9 cellular contexts compared by ENCODE assay signal in the genomic region with DNA sequence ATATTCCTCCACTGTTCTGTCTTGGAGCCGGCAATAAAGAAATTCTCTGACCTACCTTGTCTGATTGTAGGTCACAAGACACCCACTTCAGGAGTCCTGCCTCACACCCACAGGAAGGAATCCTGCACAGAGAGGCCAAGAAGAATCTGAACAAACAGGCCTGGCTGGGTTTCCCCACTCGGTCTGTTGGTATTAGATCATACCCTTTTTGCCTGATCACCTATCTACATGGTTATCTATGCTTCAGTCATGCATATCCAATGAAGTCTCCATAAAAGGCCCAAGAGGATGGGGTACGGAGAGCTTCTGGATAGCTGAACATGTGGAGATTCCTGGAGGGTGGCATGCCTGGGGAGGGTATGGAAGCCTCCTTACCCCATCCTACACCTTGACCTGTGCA. TPM values are rescaled to one million over a fixed set of nuclear protein-coding genes. Genes with fewer than 3 reads are reported as not detected.
DNase-seq lines count a peak whose midpoint lies in the region; ATAC-seq and TF ChIP-seq lines count a peak whose summit lies in the region.
"Had no signal": no experiment of that assay in that cellular context is flagged by ENCODE, and none has a peak within 500 bp of the region (broad histone marks: within the 10 kb centered on the region; RNA-seq: fewer than 3 reads in every experiment).

No MANE protein-coding gene starts in this region.

- peak overlapping the region; percentile 5 for H3K4me3 Mint-ChIP-seq in CD8-positive, alpha-beta T cell
- peak overlapping the region; percentile 11 for H3K4me3 Mint-ChIP-seq in activated naive CD4-positive, alpha-beta T cell treated with anti-CD3 and anti-CD28 coated beads, Interleukin-2, amount 50 U/mL, for 24 hours

- RAD21 ChIA-PET in HCT116 (lab: Charles Lee; ENCODE audit: low non-redundant PET in 1 of 2, low total read pairs in 2 of 2, uncharacterized antibody in 2 of 2, unreplicated experiment in 2 of 2), result no interaction called here

- no peaks in the 10 kb centered on the region for H3K27me3 ChIP-seq in CD8-positive, alpha-beta T cell (ENCODE audit: insufficient read depth, low read length)
- H3K27me3 ChIP-seq in HCT116 (ENCODE audit: insufficient read depth, low read length) (no peaks in the 10 kb centered on the region), left lung (no peaks in the 10 kb centered on the region), prostate gland (replicated peaks; ENCODE audit: insufficient read depth) (no peaks in the 10 kb centered on the region)

- POLR2A ChIA-PET in CD8-positive, alpha-beta T cell (lab: Charles Lee), result no interaction called here
- POLR2A ChIA-PET in HCT116 (lab: Charles Lee), result no interaction called here

- H3K4me3 ChIP-seq in CD8-positive, alpha-beta T cell (ENCODE audit: low read depth, low read length), result no peak overlapping the region
- no peak overlapping the region for H3K4me3 ChIP-seq in HCT116 (replicated peaks in 1 of 2; ENCODE audit: low read depth in 1 of 2, low read length in 2 of 2)
- H3K4me3 ChIP-seq in left lung, result no peak overlapping the region
- H3K4me3 ChIP-seq in prostate gland, result no peak overlapping the region

- H3K27ac ChIP-seq in CD8-positive, alpha-beta T cell (ENCODE audit: low read depth, low read length), result no peak overlapping the region
- H3K27ac ChIP-seq in HCT116 (ENCODE audit: low read depth, low read length) (no peak overlapping the region), left lung (peak overlapping the region in 1 of 2 donors; percentile 42), prostate gland (no peak overlapping the region)

- H3K9me3 Mint-ChIP-seq in CD8-positive, alpha-beta T cell, result no peaks in the 10 kb centered on the region
- H3K9me3 Mint-ChIP-seq in activated naive CD4-positive, alpha-beta T cell treated with anti-CD3 and anti-CD28 coated beads, Interleukin-2, amount 50 U/mL, for 24 hours, result no peaks in the 10 kb centered on the region

- no peak for DNase-seq in CD8-positive, alpha-beta T cell
- DNase-seq in HCT116 (ENCODE audit: low read depth, low spot score) (peak; percentile 21), left lung (no peak), prostate gland (ENCODE audit: low spot score) (no peak), A172 (ENCODE audit: low spot score) (no peak), MV-4-11 (lab: John Stamatoyannopoulos, UW) (no peak)
- DNase-seq: NCI-H1694 treated with DMSO at 0.1 percent for 48 hours had no signal

- peaks cover 34% of the 10 kb centered on the region for H3K36me3 Mint-ChIP-seq in CD8-positive, alpha-beta T cell
- peaks cover 7% of the 10 kb centered on the region for H3K36me3 Mint-ChIP-seq in activated naive CD4-positive, alpha-beta T cell treated with anti-CD3 and anti-CD28 coated beads, Interleukin-2, amount 50 U/mL, for 24 hours

- 29% methylated on average over 3 of the region's 3 CpGs for WGBS in prostate gland

- H3K9ac ChIP-seq in HCT116 (ENCODE audit: low read length), result peak overlapping the region; percentile 18

- no peaks in the 10 kb centered on the region for H3K27me3 Mint-ChIP-seq in CD8-positive, alpha-beta T cell (ENCODE audit: low read depth)
- no peaks in the 10 kb centered on the region for H3K27me3 Mint-ChIP-seq in activated naive CD4-positive, alpha-beta T cell treated with anti-CD3 and anti-CD28 coated beads, Interleukin-2, amount 50 U/mL, for 24 hours

- peak overlapping the region; percentile 60 for H3K27ac Mint-ChIP-seq in CD8-positive, alpha-beta T cell
- peak overlapping the region; percentile 90 for H3K27ac Mint-ChIP-seq in activated naive CD4-positive, alpha-beta T cell treated with anti-CD3 and anti-CD28 coated beads, Interleukin-2, amount 50 U/mL, for 24 hours

- no peaks in the 10 kb centered on the region for H3K9me3 ChIP-seq in CD8-positive, alpha-beta T cell (ENCODE audit: low read length)
- H3K9me3 ChIP-seq in HCT116 (ENCODE audit: control insufficient read depth in 1 of 2, insufficient read depth in 1 of 2, low read depth in 1 of 2, low read length in 2 of 2), result no peaks in the 10 kb centered on the region
- H3K9me3 ChIP-seq in left lung, result no peaks in the 10 kb centered on the region
- no peaks in the 10 kb centered on the region for H3K9me3 ChIP-seq in prostate gland

- TF ChIP-seq POLR2A in HCT116 (IDR thresholded peaks at IDR 0.05; ENCODE audit: borderline replicate concordance, extremely low read depth, insufficient read depth, insufficient read length) (no peak), prostate gland (IDR thresholded peaks at IDR 0.05) (no peak)

- H3K79me2 ChIP-seq in HCT116 (ENCODE audit: insufficient read depth, low read length), result peaks cover 95% of the 10 kb centered on the region

- H4K20me1 ChIP-seq in HCT116 (ENCODE audit: insufficient read depth), result no peaks in the 10 kb centered on the region

- no peak for TF ChIP-seq CTCF in CD8-positive, alpha-beta T cell (IDR thresholded peaks at IDR 0.05)
- TF ChIP-seq CTCF in HCT116 (IDR thresholded peaks at IDR 0.05 in 2 of 3, conservative IDR thresholded peaks at IDR 0.05 in 1 of 3; ENCODE audit: borderline replicate concordance in 1 of 3, insufficient read depth in 1 of 3, low read depth in 2 of 3, low read length in 2 of 3) (no peak), left lung (IDR thresholded peaks at IDR 0.05) (no peak), prostate gland (IDR thresholded peaks at IDR 0.05) (no peak)

- BruUV-seq in HCT116 (replicated peaks; lab: Mats Ljungman, UMichigan), result no TSS peak

- TF ChIP-seq RAD21 in HCT116 (IDR thresholded peaks at IDR 0.05; ENCODE audit: low read depth), result no peak

- intact Hi-C loops in CD8-positive, alpha-beta T cell (cut with DNase I, micrococcal nuclease), result no loop called here
- intact Hi-C loops in HCT116 (cut with micrococcal nuclease) (no loop called here), left lung (cut with DNase I) (no loop called here), prostate gland (cut with DNase I) (no loop called here)

- CTCF ChIA-PET in CD8-positive, alpha-beta T cell (lab: Charles Lee), result no interaction called here
- CTCF ChIA-PET in HCT116 (lab: Charles Lee), result no interaction called here

- H3K4me1 ChIP-seq in CD8-positive, alpha-beta T cell (ENCODE audit: insufficient read depth, low read length), result peaks cover 33% of the 10 kb centered on the region
- H3K4me1 ChIP-seq in HCT116 (ENCODE audit: control insufficient read depth in 1 of 2, insufficient read depth in 2 of 2, low read length in 2 of 2), result peaks cover 24 to 78% of the 10 kb centered on the region in 2 experiments
- peaks cover 10 to 95% of the 10 kb centered on the region in 2 donors for H3K4me1 ChIP-seq in left lung
- H3K4me1 ChIP-seq in prostate gland (replicated peaks), result peaks cover 6% of the 10 kb centered on the region

- H2AFZ ChIP-seq in HCT116 (ENCODE audit: low read depth, low read length, poor library complexity, severe bottlenecking), result no peak overlapping the region

- peaks cover 79% of the 10 kb centered on the region for H3K4me1 Mint-ChIP-seq in CD8-positive, alpha-beta T cell (ENCODE audit: low read depth)
- peaks cover 87% of the 10 kb centered on the region for H3K4me1 Mint-ChIP-seq in activated naive CD4-positive, alpha-beta T cell treated with anti-CD3 and anti-CD28 coated beads, Interleukin-2, amount 50 U/mL, for 24 hours

- H3K9me2 ChIP-seq in HCT116 (ENCODE audit: insufficient read depth), result no peaks in the 10 kb centered on the region

- peak overlapping the region; percentile 48 for H3K4me2 ChIP-seq in HCT116 (ENCODE audit: low read length)

- no peaks in the 10 kb centered on the region for H3K36me3 ChIP-seq in CD8-positive, alpha-beta T cell (ENCODE audit: insufficient read depth, low read length)
- H3K36me3 ChIP-seq in HCT116 (ENCODE audit: control insufficient read depth in 1 of 2, insufficient read depth in 2 of 2, low read length in 2 of 2) (no peaks in the 10 kb centered on the region; a peak in 1 of 4 replicates), left lung (peaks cover 0 to 5% of the 10 kb centered on the region in 2 donors), prostate gland (no peaks in the 10 kb centered on the region)

- ATAC-seq in CD8-positive, alpha-beta T cell, result no peak
- ATAC-seq in HCT116 (peak; percentile 38), left lung (peak; percentile 66), HG03039 (IDR thresholded peaks at IDR 0.05; ENCODE audit: unreplicated experiment) (no peak)

TF ChIP-seq in HCT116, 20 proteins besides CTCF, POLR2A, EP300 and RAD21:
- peak; percentile 42; the same call in 1 of the 2 replicates for TF ChIP-seq SP1 (IDR thresholded peaks at IDR 0.05; ENCODE audit: low read depth)
- no peak for TF ChIP-seq JUND (IDR thresholded peaks at IDR 0.05)

RNA-seq across cellular contexts. Expression of a gene that starts 12.3 kb away (rescaled TPM):
- 10 to 100 TPM; 36.8 to 39.6 TPM for total RNA-seq in CD8-positive, alpha-beta T cell
- 69.1 TPM for total RNA-seq in HCT116 (2021; ENCODE audit: unreplicated experiment)
- 58.9 and 60.7 TPM in 2 replicates for polyA plus RNA-seq in HCT116 (2012)
- total RNA-seq in left lung, result 100 to 1,000 TPM; 159 to 184 TPM
- total RNA-seq in prostate gland, result 10 to 100 TPM; 70.4 to 96.9 TPM
- 84.1 and 84.9 TPM in 2 replicates for total RNA-seq in A172 (2014; rRNA removed; shearing (Covaris generic))

RNA-seq across cellular contexts. Expression of a gene that starts 36.7 kb away (rescaled TPM):
- 100 to 1,000 TPM; 115 to 120 TPM for total RNA-seq in CD8-positive, alpha-beta T cell
- total RNA-seq in HCT116 (2021; ENCODE audit: unreplicated experiment) (67.3 TPM), left lung (10 to 100 TPM; 69.6 to 84.7 TPM), prostate gland (100 to 1,000 TPM; 227 to 243 TPM)
- polyA plus RNA-seq in HCT116 (2012), result 71.0 and 78.4 TPM in 2 replicates
- 141 and 265 TPM in 2 replicates for total RNA-seq in A172 (2014; rRNA removed; shearing (Covaris generic))

RNA-seq across cellular contexts. Expression of a gene that starts 45.0 kb away (rescaled TPM):
- 100 to 1,000 TPM; 140 to 141 TPM for total RNA-seq in CD8-positive, alpha-beta T cell
- 119 TPM for total RNA-seq in HCT116 (2021; ENCODE audit: unreplicated experiment)
- polyA plus RNA-seq in HCT116 (2012), result 75.8 and 99.0 TPM in 2 replicates
- total RNA-seq in left lung, result 10 to 100 TPM; 43.1 to 58.0 TPM
- total RNA-seq in prostate gland, result 10 to 100 TPM; 52.9 to 60.6 TPM
- 174 and 175 TPM in 2 replicates for total RNA-seq in A172 (2014; rRNA removed; shearing (Covaris generic))

Comparison
In these comparisons a context has a peak if more than half of its experiments do, and no peak if none do; other contexts are left out.
1. ATAC-seq: peak in HCT116 (single experiment) and left lung (single experiment); none in CD8-positive, alpha-beta T cell (single experiment) and HG03039 (single experiment).